ENCODE assay signal across 6 cellular contexts in genomic region chr7:44087914-44088838, GRCh38. TPM values are rescaled to one million over a fixed set of nuclear protein-coding genes. Genes with fewer than 3 reads are reported as not detected.
DNase-seq lines count a peak whose midpoint lies in the region; ATAC-seq and TF ChIP-seq lines count a peak whose summit lies in the region.

No MANE protein-coding gene starts in this region.

- ATAC-seq in HG03378 (IDR thresholded peaks at IDR 0.05; ENCODE audit: unreplicated experiment) (no peak), GM21390 (IDR thresholded peaks at IDR 0.05; ENCODE audit: unreplicated experiment) (no peak)

- peak overlapping the region; percentile 16 to 71 for H3K27ac ChIP-seq in mucosa of rectum (ENCODE audit: low read depth in 2 of 2, low read length in 2 of 2)

- H3K4me1 ChIP-seq in mucosa of rectum (ENCODE audit: control insufficient read depth in 2 of 2, insufficient read depth in 2 of 2, low read length in 2 of 2) = no peaks in the 10 kb centered on the region

- POLR2A ChIA-PET in HEK293T (lab: Yijun Ruan, JAX) = no interaction called here

- H3K27me3 ChIP-seq in mucosa of rectum (ENCODE audit: control insufficient read depth in 2 of 2, insufficient read depth in 2 of 2, low read length in 2 of 2) = no peaks in the 10 kb centered on the region

- no peaks in the 10 kb centered on the region for H3K36me3 ChIP-seq in mucosa of rectum (ENCODE audit: control insufficient read depth in 2 of 2, insufficient read depth in 2 of 2, low read length in 2 of 2)

- H3K4me3 ChIP-seq in mucosa of rectum (ENCODE audit: low read length in 2 of 2) = no peak overlapping the region

- CTCF ChIA-PET in HEK293T (lab: Yijun Ruan, JAX) = no interaction called here

- no peak overlapping the region for H3K9ac ChIP-seq in mucosa of rectum (ENCODE audit: low read depth in 1 of 2, low read length in 2 of 2)

- DNase-seq in EL (peak; percentile 96), cerebellum (ENCODE audit: low spot score) (peak; percentile 63), HEK293T (ENCODE audit: extremely low spot score) (no peak)

- H3K9me3 ChIP-seq in mucosa of rectum (ENCODE audit: control insufficient read depth in 2 of 2, low read length in 2 of 2) = no peaks in the 10 kb centered on the region

TF ChIP-seq in HEK293T, 16 proteins besides CTCF, POLR2A, EP300 and RAD21:
- TF ChIP-seq PKNOX1 (IDR thresholded peaks at IDR 0.05) = no peak
- no peak for TF ChIP-seq ZNF384 (IDR thresholded peaks at IDR 0.05)
- no peak for TF ChIP-seq FOXA1 (IDR thresholded peaks at IDR 0.05)
- TF ChIP-seq HDGF (IDR thresholded peaks at IDR 0.05; ENCODE audit: borderline replicate concordance) = no peak
- no peak for TF ChIP-seq CTBP1 (IDR thresholded peaks at IDR 0.05; ENCODE audit: borderline replicate concordance)
- TF ChIP-seq SP1 (IDR thresholded peaks at IDR 0.05) = no peak
- TF ChIP-seq ELF4 (IDR thresholded peaks at IDR 0.05) = no peak
- no peak for TF ChIP-seq NFRKB (IDR thresholded peaks at IDR 0.05)
- no peak for TF ChIP-seq SUZ12 (IDR thresholded peaks at IDR 0.05)
- no peak for TF ChIP-seq FOXK2 (IDR thresholded peaks at IDR 0.05)
- no peak for TF ChIP-seq L3MBTL2 (conservative IDR thresholded peaks at IDR 0.05)
- TF ChIP-seq FOXM1 (IDR thresholded peaks at IDR 0.05; ENCODE audit: borderline replicate concordance) = no peak
- TF ChIP-seq LEF1 (IDR thresholded peaks at IDR 0.05; ENCODE audit: borderline replicate concordance) = no peak
- no peak for TF ChIP-seq BHLHE40 (IDR thresholded peaks at IDR 0.05; ENCODE audit: borderline replicate concordance)
TF ChIP-seq in HEK293T: peak in this region for 0.

RNA-seq across cellular contexts. Expression of gene POLM, which starts 5.8 kb away (rescaled TPM):
- total RNA-seq in cerebellum = 12.8 TPM

RNA-seq across cellular contexts. Expression of gene AEBP1, which starts 16.0 kb away (rescaled TPM):
- 11.3 TPM for total RNA-seq in cerebellum

RNA-seq across cellular contexts. Expression of gene PGAM2, which starts 22.8 kb away (rescaled TPM):
- total RNA-seq in cerebellum = 13.0 TPM

RNA-seq across cellular contexts. Expression of gene POLD2, which starts 35.2 kb away (rescaled TPM):
- total RNA-seq in cerebellum = 41.1 TPM

RNA-seq across cellular contexts. Expression of gene DBNL, which starts 43.7 kb away (rescaled TPM):
- total RNA-seq in cerebellum = 46.8 TPM
